ENCODE assay signal across 1 cellular context in genomic region chr3:79881431-79881830, GRCh38.
TF ChIP-seq lines count a peak whose summit lies in the region.

No MANE protein-coding gene starts in this region.

TF ChIP-seq in SK-N-SH, 30 proteins besides CTCF, POLR2A, EP300 and RAD21 (continued from another document):
- TF ChIP-seq MEF2A (IDR thresholded peaks at IDR 0.05; ENCODE audit: borderline replicate concordance, low read depth) (no peak), MXI1 (IDR thresholded peaks at IDR 0.05; ENCODE audit: low read depth, low read length) (no peak), FOXM1 (IDR thresholded peaks at IDR 0.05; ENCODE audit: low read depth) (no peak), USF2 (IDR thresholded peaks at IDR 0.05; ENCODE audit: borderline replicate concordance, low read depth, low read length) (no peak), TAF1 (IDR thresholded peaks at IDR 0.05; ENCODE audit: borderline replicate concordance, low read depth, low read length) (no peak), SMC3 (IDR thresholded peaks at IDR 0.05; ENCODE audit: low read depth, low read length) (no peak), POLR2AphosphoS5 (IDR thresholded peaks at IDR 0.05; ENCODE audit: low read depth, low read length) (no peak), ELF1 (IDR thresholded peaks at IDR 0.05) (no peak), PBX3 (IDR thresholded peaks at IDR 0.05) (no peak), RCOR1 (IDR thresholded peaks at IDR 0.05; ENCODE audit: low read length) (no peak), MAX (IDR thresholded peaks at IDR 0.05; ENCODE audit: low read depth) (no peak), USF1 (IDR thresholded peaks at IDR 0.05; ENCODE audit: borderline replicate concordance, low read depth) (no peak), GABPA (IDR thresholded peaks at IDR 0.05; ENCODE audit: low read depth) (no peak), RFX5 (IDR thresholded peaks at IDR 0.05; ENCODE audit: low read length) (no peak)
